ENCODE assay signal across 18 cellular contexts in genomic region chr16:26027060-26027459, GRCh38.
DNase-seq lines count a peak whose midpoint lies in the region; ATAC-seq and TF ChIP-seq lines count a peak whose summit lies in the region.
"Had no signal": no experiment of that assay in that cellular context is flagged by ENCODE, and none has a peak within 500 bp of the region (broad histone marks: within the 10 kb centered on the region; RNA-seq: fewer than 3 reads in every experiment).

No MANE protein-coding gene starts in this region.

- H3K27ac ChIP-seq in left ventricle myocardium inferior (replicated peaks) (no peak overlapping the region), SK-N-MC (no peak overlapping the region; the same call in 1 of the 2 replicates)

- no peaks in the 10 kb centered on the region for H3K4me1 ChIP-seq in left ventricle myocardium inferior
- H3K4me1 ChIP-seq: BE2C, Caco-2 had no signal

- H3K36me3 ChIP-seq in left ventricle myocardium inferior (no peaks in the 10 kb centered on the region), SK-N-MC (ENCODE audit: insufficient read depth, low read length) (no peaks in the 10 kb centered on the region)
- H3K36me3 ChIP-seq: BE2C had no signal

- H3K27me3 ChIP-seq in left ventricle myocardium inferior (ENCODE audit: low read depth) = peaks cover 11% of the 10 kb centered on the region
- H3K27me3 ChIP-seq: BE2C had no signal

- DNase-seq in left ventricle myocardium inferior (no peak), Right ventricle myocardium inferior (ENCODE audit: missing footprints) (no peak), SK-N-MC (ENCODE audit: low read depth, low spot score) (peak; percentile 37), medulla oblongata (ENCODE audit: extremely low spot score) (peak; percentile 37), NCI-H526 (lab: John Stamatoyannopoulos, UW) (no peak)
- DNase-seq in stimulated activated CD4-positive, alpha-beta T cell treated with anti-CD3 and anti-CD28 coated beads, Interleukin-4, amount 100 ng/mL, for 4 hours = no peak
- DNase-seq: ACHN; BE2C; C1 segment of cervical spinal cord; Caco-2; CD4-positive, CD25-positive, alpha-beta regulatory T cell; CD8-positive, alpha-beta memory T cell; GOT3; H7; HFFc6; IMR-90 had no signal

- H3K9ac ChIP-seq in SK-N-MC (ENCODE audit: insufficient read length) = no peak overlapping the region

- H3K4me3 ChIP-seq in left ventricle myocardium inferior = peak overlapping the region; percentile 6
- H3K4me3 ChIP-seq in SK-N-MC = peak overlapping the region; percentile 23

- TF ChIP-seq CTCF in left ventricle myocardium inferior (IDR thresholded peaks at IDR 0.05; ENCODE audit: borderline replicate concordance) = no peak

- ATAC-seq in Right ventricle myocardium inferior (no peak), GM21825 (IDR thresholded peaks at IDR 0.05; ENCODE audit: unreplicated experiment) (no peak)
- ATAC-seq: HCT116 had no signal

- intact Hi-C loops in left ventricle myocardium inferior (cut with micrococcal nuclease) = no loop called here
- intact Hi-C loops in Right ventricle myocardium inferior (cut with DNase I) = loop anchor here (10.0 kb wide), 1 partner anchor 62 kb away; no protein-coding TSS in a partner anchor

- H3K9me3 ChIP-seq in left ventricle myocardium inferior (replicated peaks) = no peaks in the 10 kb centered on the region
- no peaks in the 10 kb centered on the region for H3K9me3 ChIP-seq in SK-N-MC (ENCODE audit: low read depth, low read length)
- H3K9me3 ChIP-seq: BE2C, Caco-2 had no signal

Comparison
In these comparisons a context has a peak if more than half of its experiments do, and no peak if none do; other contexts are left out.
1. DNase-seq: peak in SK-N-MC (single experiment) and medulla oblongata (single experiment); none in left ventricle myocardium inferior (single experiment), Right ventricle myocardium inferior (single experiment), NCI-H526 (0 of 2) and stimulated activated CD4-positive, alpha-beta T cell treated with anti-CD3 and anti-CD28 coated beads, Interleukin-4, amount 100 ng/mL, for 4 hours (0 of 2).